ENCODE assay signal across 20 cellular contexts in the genomic region with DNA sequence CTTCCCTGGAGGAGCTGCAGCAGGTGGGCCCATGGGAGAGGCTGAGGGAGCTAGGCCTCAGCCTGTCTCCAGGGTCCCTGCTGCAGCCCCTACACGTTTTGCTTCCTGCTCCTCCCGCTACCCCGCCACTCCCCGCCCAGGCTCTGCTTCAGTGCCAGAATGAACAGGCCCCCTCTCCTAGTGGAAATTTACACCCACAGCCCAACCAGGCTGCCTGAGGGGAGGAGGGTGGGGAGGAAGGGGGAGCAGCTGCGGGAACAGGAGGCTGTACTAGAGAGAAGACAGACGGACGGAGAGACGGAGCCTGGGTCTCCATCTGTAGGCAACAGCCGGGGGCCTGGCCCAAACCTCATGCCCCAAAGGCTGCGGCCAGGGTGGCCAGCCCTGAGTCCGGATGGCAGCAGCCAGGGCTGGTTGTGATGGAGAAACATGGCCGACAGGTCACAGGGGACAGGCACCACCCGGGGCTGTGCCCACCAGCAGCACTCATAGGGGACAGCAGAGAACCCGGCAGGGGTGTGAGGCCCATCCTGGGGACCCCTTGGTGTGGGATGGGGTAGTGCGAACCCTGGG. TPM values are rescaled to one million over a fixed set of nuclear protein-coding genes. Genes with fewer than 3 reads are reported as not detected.
DNase-seq lines count a peak whose midpoint lies in the region; ATAC-seq and TF ChIP-seq lines count a peak whose summit lies in the region.
"Had no signal": no experiment of that assay in that cellular context is flagged by ENCODE, and none has a peak within 500 bp of the region (broad histone marks: within the 10 kb centered on the region; RNA-seq: fewer than 3 reads in every experiment).

No MANE protein-coding gene starts in this region.

- ATAC-seq in DND-41 (ENCODE audit: insufficient read depth, low read depth) (no peak), HG03432 (IDR thresholded peaks at IDR 0.05; ENCODE audit: unreplicated experiment) (no peak)
- ATAC-seq: activated CD8-positive, alpha-beta T cell treated with anti-CD3 and anti-CD28 coated beads, Interleukin-2, amount 10 ng/mL, durations not matched to agents 7 days and 5 days; activated naive CD4-positive, alpha-beta T cell treated with anti-CD3 and anti-CD28 coated beads, Interleukin-2, amount 50 U/mL, for 72 hours; activated T-cell treated with anti-CD3 and anti-CD28 coated beads, Interleukin-2, amount 50 U/mL, for 72 hours; GM23338 had no signal

- no peak for TF ChIP-seq CTCF in DND-41 (IDR thresholded peaks at IDR 0.05; ENCODE audit: borderline replicate concordance, extremely low read depth, low read length, poor library complexity, severe bottlenecking)

- H3K4me2 ChIP-seq in DND-41 (ENCODE audit: insufficient read depth, low read length), result no peak overlapping the region
- H3K4me2 ChIP-seq: GM23338 had no signal

- POLR2A ChIA-PET in activated CD4-positive, alpha-beta memory T cell treated with anti-CD3 and anti-CD28 coated beads, Interleukin-2, amount 10 ng/mL, durations not matched to agents 7 days and 5 days (lab: Charles Lee), result interaction anchor here (1.2 kb wide), 1 partner anchor 56 kb away, joined by 4 read pairs; no protein-coding TSS in a partner anchor

- no peaks in the 10 kb centered on the region for H3K79me2 ChIP-seq in DND-41 (ENCODE audit: insufficient read depth, low read length)

- peaks cover 7% of the 10 kb centered on the region for H3K27me3 Mint-ChIP-seq in activated CD4-positive, alpha-beta memory T cell treated with anti-CD3 and anti-CD28 coated beads, Interleukin-2, amount 10 ng/mL, durations not matched to agents 7 days and 5 days

- H3K4me3 ChIP-seq in DND-41 (ENCODE audit: low read depth in 1 of 2, low read length in 2 of 2), result no peak overlapping the region
- H3K4me3 ChIP-seq: breast epithelium, GM23338, testis had no signal

- H3K4me1 ChIP-seq in DND-41 (ENCODE audit: insufficient read depth, low read length), result no peaks in the 10 kb centered on the region
- H3K4me1 ChIP-seq: breast epithelium, testis had no signal

- H3K36me3 ChIP-seq in DND-41 (ENCODE audit: insufficient read depth, low read length), result no peaks in the 10 kb centered on the region
- H3K36me3 ChIP-seq: breast epithelium had no signal

- H2AFZ ChIP-seq in DND-41 (ENCODE audit: low read depth, low read length), result no peak overlapping the region
- H2AFZ ChIP-seq: GM23338 had no signal

- no peaks in the 10 kb centered on the region for H3K9me3 Mint-ChIP-seq in activated CD4-positive, alpha-beta memory T cell treated with anti-CD3 and anti-CD28 coated beads, Interleukin-2, amount 10 ng/mL, durations not matched to agents 7 days and 5 days
- H3K9me3 Mint-ChIP-seq: activated naive CD4-positive, alpha-beta T cell treated with anti-CD3 and anti-CD28 coated beads, Interleukin-2, amount 50 U/mL, for 72 hours; activated T-cell treated with anti-CD3 and anti-CD28 coated beads, Interleukin-2, amount 50 U/mL, for 72 hours; GM23338; T-helper 1 cell treated with Interleukin-12 subunit alpha and Interleukin-12 subunit beta and Interleukin-4 antibody, amounts not matched to agents 30 μg/mL and 1 μg/mL, for 36 hours had no signal

- H3K27ac Mint-ChIP-seq in activated CD4-positive, alpha-beta memory T cell treated with anti-CD3 and anti-CD28 coated beads, Interleukin-2, amount 10 ng/mL, durations not matched to agents 7 days and 5 days, result no peak overlapping the region
- H3K27ac Mint-ChIP-seq: activated CD8-positive, alpha-beta T cell treated with anti-CD3 and anti-CD28 coated beads, Interleukin-2, amount 10 ng/mL, durations not matched to agents 7 days and 5 days; activated naive CD4-positive, alpha-beta T cell treated with anti-CD3 and anti-CD28 coated beads, Interleukin-2, amount 50 U/mL, for 72 hours; activated T-cell treated with anti-CD3 and anti-CD28 coated beads, Interleukin-2, amount 50 U/mL, for 72 hours; GM23338; T-helper 1 cell treated with Interleukin-12 subunit alpha and Interleukin-12 subunit beta and Interleukin-4 antibody, amounts not matched to agents 30 μg/mL and 1 μg/mL, for 36 hours had no signal

- DNase-seq in DND-41 (peak; percentile 22), NCI-H2171 (lab: John Stamatoyannopoulos, UW) (peak; percentile 74), globus pallidus (ENCODE audit: low spot score) (peak; percentile 83), putamen (ENCODE audit: low spot score) (peak; percentile 84), germinal center (ENCODE audit: low spot score) (no peak)
- no peak for DNase-seq in activated CD4-positive, alpha-beta memory T cell treated with anti-CD3 and anti-CD28 coated beads, Interleukin-2, amount 10 ng/mL, durations not matched to agents 7 days and 5 days
- DNase-seq: activated CD8-positive, alpha-beta T cell treated with anti-CD3 and anti-CD28 coated beads, Interleukin-2, amount 10 ng/mL, durations not matched to agents 7 days and 5 days; activated T-cell treated with anti-CD3 and anti-CD28 coated beads, Interleukin-2, amount 50 U/mL, for 72 hours; DMS153; kidney glomerular epithelial cell; MM.1S; NCI-H226; stimulated activated CD4-positive, alpha-beta T cell treated with anti-CD3 and anti-CD28 coated beads, Interleukin-4, amount 100 ng/mL, for 1 hour; testis had no signal

- H3K9ac ChIP-seq in DND-41 (ENCODE audit: low read depth, low read length), result no peak overlapping the region

- no peak overlapping the region for H3K27ac ChIP-seq in DND-41 (ENCODE audit: low read length)
- H3K27ac ChIP-seq: breast epithelium, testis had no signal

- H3K27me3 ChIP-seq in DND-41 (ENCODE audit: insufficient read depth, low read length, poor library complexity), result no peaks in the 10 kb centered on the region
- H3K27me3 ChIP-seq: breast epithelium, testis had no signal

- CTCF ChIA-PET in activated CD4-positive, alpha-beta memory T cell treated with anti-CD3 and anti-CD28 coated beads, Interleukin-2, amount 10 ng/mL, durations not matched to agents 7 days and 5 days (lab: Charles Lee), result no interaction called here

- H3K36me3 Mint-ChIP-seq in activated CD4-positive, alpha-beta memory T cell treated with anti-CD3 and anti-CD28 coated beads, Interleukin-2, amount 10 ng/mL, durations not matched to agents 7 days and 5 days (ENCODE audit: low read depth), result no peaks in the 10 kb centered on the region
- H3K36me3 Mint-ChIP-seq: activated naive CD4-positive, alpha-beta T cell treated with anti-CD3 and anti-CD28 coated beads, Interleukin-2, amount 50 U/mL, for 72 hours had no signal

- H3K4me3 Mint-ChIP-seq in activated CD4-positive, alpha-beta memory T cell treated with anti-CD3 and anti-CD28 coated beads, Interleukin-2, amount 10 ng/mL, durations not matched to agents 7 days and 5 days, result no peak overlapping the region
- H3K4me3 Mint-ChIP-seq: activated CD8-positive, alpha-beta T cell treated with anti-CD3 and anti-CD28 coated beads, Interleukin-2, amount 10 ng/mL, durations not matched to agents 7 days and 5 days; activated T-cell treated with anti-CD3 and anti-CD28 coated beads, Interleukin-2, amount 50 U/mL, for 72 hours; GM23338; T-helper 1 cell treated with Interleukin-12 subunit alpha and Interleukin-12 subunit beta and Interleukin-4 antibody, amounts not matched to agents 30 μg/mL and 1 μg/mL, for 36 hours had no signal

- H4K20me1 ChIP-seq in DND-41 (ENCODE audit: insufficient read depth, low read length), result peaks cover 35% of the 10 kb centered on the region

- H3K9me3 ChIP-seq in DND-41 (ENCODE audit: insufficient read depth, low read length, severe bottlenecking), result no peaks in the 10 kb centered on the region
- H3K9me3 ChIP-seq: breast epithelium, testis had no signal

- peaks cover 5% of the 10 kb centered on the region for H3K4me1 Mint-ChIP-seq in activated CD4-positive, alpha-beta memory T cell treated with anti-CD3 and anti-CD28 coated beads, Interleukin-2, amount 10 ng/mL, durations not matched to agents 7 days and 5 days

RNA-seq across cellular contexts. Expression of a gene that starts 20.6 kb away (rescaled TPM):
- under 1 TPM; 0.05 to 0.23 TPM for total RNA-seq in activated CD4-positive, alpha-beta memory T cell treated with anti-CD3 and anti-CD28 coated beads, Interleukin-2, amount 10 ng/mL, durations not matched to agents 7 days and 5 days
- total RNA-seq: activated CD8-positive, alpha-beta T cell treated with anti-CD3 and anti-CD28 coated beads, Interleukin-2, amount 10 ng/mL, durations not matched to agents 7 days and 5 days; activated naive CD4-positive, alpha-beta T cell treated with anti-CD3 and anti-CD28 coated beads, Interleukin-2, amount 50 U/mL, for 72 hours; breast epithelium; mononuclear cell had no signal

Comparison
In these comparisons a context has a peak if more than half of its experiments do, and no peak if none do; other contexts are left out.
1. DNase-seq: peak in DND-41 (single experiment), NCI-H2171 (single experiment), globus pallidus (single experiment) and putamen (single experiment); none in germinal center (single experiment) and activated CD4-positive, alpha-beta memory T cell treated with anti-CD3 and anti-CD28 coated beads, Interleukin-2, amount 10 ng/mL, durations not matched to agents 7 days and 5 days (single experiment).